1 cellular context compared by ENCODE assay signal in genomic region chr1:66624412-66625060, GRCh38.
TF ChIP-seq lines count a peak whose summit lies in the region.

No MANE protein-coding gene starts in this region.

TF ChIP-seq in K562, 482 proteins besides CTCF, POLR2A, EP300 and RAD21 (continued from another document):
- TF ChIP-seq ZNF655 (CRISPR knock-in tag; IDR thresholded peaks at IDR 0.05), result no peak
- TF ChIP-seq ZSCAN32 (CRISPR knock-in tag; IDR thresholded peaks at IDR 0.05), result no peak
- no peak for TF ChIP-seq ZNF518B (CRISPR knock-in tag; IDR thresholded peaks at IDR 0.05)
- TF ChIP-seq JUNB (CRISPR knock-in tag; conservative IDR thresholded peaks at IDR 0.05), result no peak
- TF ChIP-seq NFE2L1 (tag; IDR thresholded peaks at IDR 0.05; ENCODE audit: borderline replicate concordance, low read depth), result no peak
- no peak for TF ChIP-seq ERF (CRISPR knock-in tag; IDR thresholded peaks at IDR 0.05)
- TF ChIP-seq ZBTB12 (CRISPR knock-in tag; IDR thresholded peaks at IDR 0.05), result no peak
- peak; percentile 86 for TF ChIP-seq FOSL1 (tag; conservative IDR thresholded peaks at IDR 0.05)
- no peak for TF ChIP-seq ZNF764 (CRISPR knock-in tag; IDR thresholded peaks at IDR 0.05; ENCODE audit: low read depth)
